8 cellular contexts compared by ENCODE assay signal in the genomic region with DNA sequence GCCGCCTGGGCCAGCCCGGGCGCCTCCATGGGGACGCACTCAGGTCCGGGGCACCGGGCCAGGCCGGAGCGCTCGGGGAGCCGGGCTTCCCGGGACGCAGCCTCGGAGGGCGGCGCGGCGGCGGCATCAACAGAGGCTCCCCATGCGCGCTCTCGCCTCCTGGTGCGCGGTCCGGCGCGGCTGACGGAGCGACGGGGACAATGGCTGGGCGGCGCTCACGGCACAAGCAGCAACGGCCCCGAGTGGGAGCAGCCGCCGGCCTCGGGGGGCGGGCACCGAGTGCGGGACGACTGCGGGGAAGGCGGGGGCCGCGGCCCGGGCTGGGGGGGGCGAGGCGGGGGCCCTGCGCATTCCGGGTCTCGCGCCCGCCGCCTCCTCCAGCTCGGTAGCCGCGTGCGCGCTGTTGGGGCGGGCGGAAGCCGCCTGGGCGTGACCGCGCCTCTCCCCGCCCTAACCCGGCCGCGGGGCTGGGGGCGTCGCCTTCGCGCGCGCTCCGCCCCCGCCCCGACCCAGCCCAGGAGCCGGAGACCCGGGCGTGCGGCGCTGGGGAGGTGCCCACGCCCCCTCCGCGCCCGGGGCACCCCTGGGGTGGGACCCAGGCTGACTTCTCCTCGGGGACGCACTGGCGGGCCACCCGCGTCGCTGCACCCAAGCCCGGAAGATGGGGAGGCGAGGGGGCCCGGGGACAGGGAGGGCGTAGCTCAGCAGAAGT. TPM values are rescaled to one million over a fixed set of nuclear protein-coding genes. Genes with fewer than 3 reads are reported as not detected.
DNase-seq lines count a peak whose midpoint lies in the region; ATAC-seq, FAIRE-seq and TF ChIP-seq lines count a peak whose summit lies in the region.

A gene (minus strand): TSS at position 425 of the 712 bp plus-strand sequence. CDS start 396 bp downstream, at position 29.

- TF ChIP-seq CTCF in DOHH2 (IDR thresholded peaks at IDR 0.05; ENCODE audit: low read depth, low read length, poor library complexity, severe bottlenecking) (no peak), GM12878 (IDR thresholded peaks at IDR 0.05 in 2 of 3, conservative IDR thresholded peaks at IDR 0.05 in 1 of 3; ENCODE audit: control insufficient read depth in 2 of 3, extremely low read depth in 1 of 3, insufficient read depth in 1 of 3, low read depth in 3 of 3, low read length in 3 of 3) (no peak)

- no peaks in the 10 kb centered on the region for H3K9me2 ChIP-seq in DOHH2 (replicated peaks; ENCODE audit: control insufficient read depth, low read length)

- H3K9ac ChIP-seq in HUES64 (ENCODE audit: low read depth, low read length) (peak within 1 kb of the TSS; percentile 72), GM12878 (ENCODE audit: control insufficient read depth, insufficient read depth, low read length) (peak within 1 kb of the TSS; percentile 86)

- H3K9me3 ChIP-seq in DOHH2 (ENCODE audit: control insufficient read depth, insufficient read depth, low read length) = no peaks in the 10 kb centered on the region
- no peaks in the 10 kb centered on the region for H3K9me3 ChIP-seq in HUES64 (ENCODE audit: insufficient read depth, low read depth, low read length)
- H3K9me3 ChIP-seq in GM12878 (replicated peaks; ENCODE audit: control insufficient read depth, insufficient read depth, low read length) = no peaks in the 10 kb centered on the region

- no peaks in the 10 kb centered on the region for H3F3A ChIP-seq in DOHH2 (ENCODE audit: control insufficient read depth, insufficient read depth)

- RAD21 ChIA-PET in GM12878 (lab: Charles Lee; ENCODE audit: unreplicated experiment) = interaction anchor here (0.6 to 1.0 kb wide), 3 partner anchors 42 to 100 kb away, joined by 3 to 5 read pairs (median 3); no protein-coding TSS in a partner anchor

- WGBS in HUES64 = under 1% methylated on average over 97 of the region's 97 CpGs
- WGBS in GM12878 (ENCODE audit: insufficient coverage, insufficient replicate concordance, low lambda C conversion rate, missing lambda C conversion rate) = under 1% methylated on average over 38 of the region's 97 CpGs

- intact Hi-C loops in T-helper 2 cell treated with Interferon-gamma antibody and Interleukin-4, amounts not matched to agents 100 ng/mL and 5 ng/mL, for 36 hours (cut with micrococcal nuclease) = loop anchor here (1.0 to 10.0 kb wide), 4 partner anchors 31 to 1016 kb away; no protein-coding TSS in a partner anchor
- intact Hi-C loops in GM12878 (cut with micrococcal nuclease; ENCODE audit: unreplicated experiment) = loop anchor here (1.0 to 5.0 kb wide), 2 partner anchors 56 to 99 kb away; no protein-coding TSS in a partner anchor

- peak; percentile 13 for DNase-seq in GM12878 (ENCODE audit: low read depth, low spot score)
- DNase-seq in iPS-NIHi7 (ENCODE audit: extremely low spot score) = peak; percentile 89
- DNase-seq in stimulated activated CD4-positive, alpha-beta T cell treated with anti-CD3 and anti-CD28 coated beads, Interleukin-12 subunit alpha, Interleukin-12 subunit beta, amount 100 ng/mL, for 24 hours (ENCODE audit: low read depth in 2 of 2) = peak; percentile 17 to 42
- no peak for DNase-seq in NCI-H2107 (lab: John Stamatoyannopoulos, UW)

- H3K79me2 ChIP-seq in DOHH2 (ENCODE audit: control insufficient read depth, low read length) (peaks cover 30% of the 10 kb centered on the region), GM12878 (ENCODE audit: control insufficient read depth, insufficient read depth, low read length) (peaks cover 38% of the 10 kb centered on the region)

- in situ Hi-C loops in GM12878 (cut with MboI) = loop anchor here (5.0 kb wide), 1 partner anchor 99 kb away; no protein-coding TSS in a partner anchor

- FAIRE-seq in GM12878 (lab: Jason Lieb, UNC) = no peak

- BruUV-seq in GM12878 (replicated peaks; lab: Mats Ljungman, UMichigan) = no TSS peak

- H3K27ac ChIP-seq in DOHH2 (ENCODE audit: low read depth, low read length) = no peak within 1 kb of the TSS
- H3K27ac ChIP-seq in HUES64 (ENCODE audit: low read depth, low read length) = no peak within 1 kb of the TSS
- H3K27ac ChIP-seq in GM12878 (ENCODE audit: control insufficient read depth, insufficient read depth) = peak within 1 kb of the TSS; percentile 81

- no peaks in the 10 kb centered on the region for H4K20me1 ChIP-seq in DOHH2 (ENCODE audit: control insufficient read depth, insufficient read depth, low read depth, low read length)
- no peaks in the 10 kb centered on the region for H4K20me1 ChIP-seq in GM12878 (ENCODE audit: control insufficient read depth, insufficient read depth)

- H3K4me3 ChIP-seq in DOHH2 (ENCODE audit: low read length) = peak within 1 kb of the TSS; percentile 81
- H3K4me3 ChIP-seq in HUES64 (ENCODE audit: low read length) = peak within 1 kb of the TSS; percentile 64
- H3K4me3 ChIP-seq in GM12878 = peak within 1 kb of the TSS; percentile 83

- H3K36me3 ChIP-seq in DOHH2 (ENCODE audit: control insufficient read depth, low read length) (no peaks in the 10 kb centered on the region), HUES64 (ENCODE audit: insufficient read depth, low read length) (no peaks in the 10 kb centered on the region), GM12878 (ENCODE audit: control insufficient read depth in 2 of 2, insufficient read depth in 2 of 2, low read length in 1 of 2) (no peaks in the 10 kb centered on the region)

- no peak for TF ChIP-seq EP300 in GM12878 (IDR thresholded peaks at IDR 0.05; ENCODE audit: borderline replicate concordance in 1 of 2, control insufficient read depth in 1 of 2, low read depth in 2 of 2, low read length in 2 of 2)

- peak; percentile 81 for TF ChIP-seq POLR2A in GM12878 (IDR thresholded peaks at IDR 0.05; ENCODE audit: low read depth, low read length)

- ATAC-seq in GM21447 (IDR thresholded peaks at IDR 0.05; ENCODE audit: unreplicated experiment) = peak; percentile 49
- peak; percentile 86 for ATAC-seq in GM12878

- SMC1A ChIA-PET in GM12878 (lab: Charles Lee; ENCODE audit: uncharacterized antibody, unreplicated experiment) = interaction anchor here (1.1 to 1.8 kb wide), 3 partner anchors 12 to 98 kb away, joined by 3 to 8 read pairs (median 4); no protein-coding TSS in a partner anchor

- no peaks in the 10 kb centered on the region for H3K27me3 ChIP-seq in DOHH2 (ENCODE audit: control insufficient read depth, low read length)
- peaks cover 14% of the 10 kb centered on the region for H3K27me3 ChIP-seq in HUES64 (ENCODE audit: insufficient read depth, low read length)
- no peaks in the 10 kb centered on the region for H3K27me3 ChIP-seq in GM12878 (replicated peaks in 1 of 2; ENCODE audit: control insufficient read depth in 2 of 2, insufficient read depth in 2 of 2, low read length in 1 of 2)

- H2AFZ ChIP-seq in GM12878 (ENCODE audit: control insufficient read depth, low read depth, low read length) = peak within 1 kb of the TSS; percentile 82

- POLR2A ChIA-PET in GM12878 (lab: Charles Lee) = interaction anchor here (1.0 kb wide), 1 partner anchor 13 kb away, joined by 4 read pairs; no protein-coding TSS in a partner anchor

- no peak for TF ChIP-seq RAD21 in GM12878 (IDR thresholded peaks at IDR 0.05; ENCODE audit: insufficient read depth, low read depth, low read length)

- peaks cover 23% of the 10 kb centered on the region for H3K4me1 ChIP-seq in DOHH2 (ENCODE audit: control insufficient read depth, low read length)
- no peaks in the 10 kb centered on the region for H3K4me1 ChIP-seq in HUES64 (ENCODE audit: insufficient read depth, low read length)
- H3K4me1 ChIP-seq in GM12878 (ENCODE audit: control insufficient read depth, insufficient read depth, low read length) = peaks cover 5% of the 10 kb centered on the region

- H3K4me2 ChIP-seq in DOHH2 (ENCODE audit: low read length) (peak within 1 kb of the TSS; percentile 89), GM12878 (ENCODE audit: control insufficient read depth, insufficient read depth) (peak within 1 kb of the TSS; percentile 95)

- CTCF ChIA-PET in GM12878 (lab: Yijun Ruan, JAX) = interaction anchor here (1.2 to 1.3 kb wide), 2 partner anchors 12 to 13 kb away, joined by 3 to 4 read pairs; no protein-coding TSS in a partner anchor

TF ChIP-seq in GM12878, 131 proteins besides CTCF, POLR2A, EP300 and RAD21 (continues in another document):
- TF ChIP-seq MEF2B (IDR thresholded peaks at IDR 0.05; ENCODE audit: partially characterized antibody, poor library complexity, severe bottlenecking) (no peak), DPF2 (IDR thresholded peaks at IDR 0.05) (peak; percentile 52; the same call in 1 of the 2 replicates), EGR1 (IDR thresholded peaks at IDR 0.05; ENCODE audit: borderline replicate concordance in 1 of 2, low read depth in 2 of 2, low read length in 2 of 2) (peak in 1 of 2 experiments; percentile 89; a peak in 2 of 3 replicates), BHLHE40 (IDR thresholded peaks at IDR 0.05; ENCODE audit: borderline replicate concordance in 1 of 2, low read depth in 2 of 2, low read length in 1 of 2) (peak in 1 of 2 experiments; percentile 72; a peak in 1 of 4 replicates), ASH2L (IDR thresholded peaks at IDR 0.05; ENCODE audit: borderline replicate concordance, low read depth) (peak; percentile 37; the same call in 1 of the 2 replicates)

RNA-seq across cellular contexts. Expression of the gene that starts here (rescaled TPM):
- polyA plus RNA-seq in HUES64 (2013, experiment 1 of 2) = 20.9 TPM
- 21.7 TPM for polyA plus RNA-seq in HUES64 (2013, experiment 2 of 2)
- total RNA-seq in T-helper 2 cell treated with Interferon-gamma antibody and Interleukin-4, amounts not matched to agents 100 ng/mL and 5 ng/mL, for 36 hours = 125 and 126 TPM in 2 replicates
- 103 and 121 TPM in 2 replicates for total RNA-seq in GM12878 (2013; cell fraction: nucleolus; rRNA removed)
- total RNA-seq in GM12878 (2014; rRNA removed) (22.6 and 24.1 TPM in 2 replicates), GM12878 (2014; rRNA removed; fragmentation: Illumina TruSeq; extraction: Trizol) (24.6 and 28.7 TPM in 2 replicates), GM12878 (2021) (29.0 and 34.6 TPM in 2 replicates)
- polyA plus RNA-seq in GM12878 (2011; ENCODE audit: low read depth) = 13.3 TPM
- polyA plus RNA-seq in GM12878 (2011; rRNA removed) (45.3 and 46.5 TPM in 2 replicates), GM12878 (2014; fragmentation: Illumina TruSeq; extraction: Trizol) (26.4 and 29.1 TPM in 2 replicates), GM12878 (2014; fragmentation: Nextera tagmentation; extraction: Ambion mirVana) (1 to 10 TPM; 3.9 to 5.4 TPM), GM12878 (2014; rRNA removed) (24.4 and 27.3 TPM in 2 replicates), GM12878 (2016; fragmentation: Nextera tagmentation; extraction: Ambion mirVana) (10 to 100 TPM; 22.4 to 23.4 TPM)
- 30.1 and 31.0 TPM in 2 replicates for polyA plus RNA-seq in GM12878 (2011; cell fraction: cytosol; rRNA removed)
- 21.7 and 24.7 TPM in 2 replicates for polyA plus RNA-seq in GM12878 (2011; cell fraction: nucleus; rRNA removed)
- 22.8 and 27.7 TPM in 2 replicates for polyA plus RNA-seq in GM12878 (2012)
- polyA minus RNA-seq in GM12878 (2011; rRNA and poly(A)+ RNA removed) = 31.8 and 43.3 TPM in 2 replicates
- 14.0 and 18.0 TPM in 2 replicates for polyA minus RNA-seq in GM12878 (2011; cell fraction: cytosol; rRNA and poly(A)+ RNA removed)
- 12.5 and 17.6 TPM in 2 replicates for polyA minus RNA-seq in GM12878 (2011; cell fraction: nucleus; rRNA and poly(A)+ RNA removed)
